ENCODE assay signal across 34 cellular contexts in genomic region chr3:10713656-10714055, GRCh38.
"Had no signal": no experiment of that assay in that cellular context is flagged by ENCODE, and none has a peak within 500 bp of the region (broad histone marks: within the 10 kb centered on the region; RNA-seq: fewer than 3 reads in every experiment).

No MANE protein-coding gene starts in this region.

- H3K36me3 ChIP-seq: MG63 had no signal

- H3K27me3 ChIP-seq: MG63 had no signal

- DNase-seq: Karpas-422, Kasumi-1, KBM-7, KG1, MG63, MV-4-11, NCI-H1048, NCI-H1092, NCI-H1092 treated with DMSO at 0.1 percent for 48 hours, NCI-H1105, NCI-H1105 treated with DMSO at 0.1 percent for 48 hours, NCI-H1417, NCI-H1417 treated with DMSO at 0.1 percent for 48 hours, NCI-H1436, NCI-H1436 treated with DMSO at 0.1 percent for 48 hours, NCI-H146, NCI-H1694, NCI-H1694 treated with DMSO at 0.1 percent for 48 hours, NCI-H187, NCI-H187 treated with DMSO at 0.1 percent for 48 hours, NCI-H1930, NCI-H2029, NCI-H2029 treated with DMSO at 0.1 percent for 48 hours, NCI-H2081, NCI-H2081 treated with DMSO at 0.1 percent for 48 hours, NCI-H2107, NCI-H2171, NCI-H2171 treated with DMSO at 0.1 percent for 48 hours, NCI-H2227 treated with DMSO at 0.1 percent for 48 hours, NCI-H226, NCI-H345, NCI-H446, NCI-H446 treated with DMSO at 0.1 percent for 48 hours had no signal

- H3K9ac ChIP-seq: KMS-11 had no signal

- H3K4me3 ChIP-seq: MG63 had no signal

- H3K27ac ChIP-seq: KMS-11 had no signal

- H3K4me2 ChIP-seq: KMS-11 had no signal

- H3K9me3 ChIP-seq: MG63 had no signal
